23 cellular contexts compared by ENCODE assay signal in the genomic region with DNA sequence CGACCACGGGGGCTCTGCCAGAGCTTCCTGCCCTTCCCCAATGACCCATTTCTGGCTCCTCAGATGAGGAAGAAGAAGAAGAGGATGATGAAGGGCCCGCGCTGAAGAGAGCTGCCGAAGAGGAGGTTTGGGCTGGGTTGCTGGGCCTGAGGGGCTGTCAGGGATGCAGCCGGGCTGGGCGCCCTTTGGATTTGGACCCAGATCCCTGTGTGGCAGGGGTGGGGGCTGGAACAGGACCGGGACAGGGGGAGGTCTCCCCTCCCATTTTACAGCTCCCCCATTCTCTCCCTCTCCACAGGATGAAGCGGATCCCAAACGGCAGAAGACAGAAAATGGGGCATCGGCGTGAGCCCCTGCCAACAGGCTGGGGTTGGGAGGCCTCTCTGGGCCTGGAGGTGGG. TPM values are rescaled to one million over a fixed set of nuclear protein-coding genes. Genes with fewer than 3 reads are reported as not detected.
DNase-seq lines count a peak whose midpoint lies in the region; ATAC-seq and TF ChIP-seq lines count a peak whose summit lies in the region.
"Had no signal": no experiment of that assay in that cellular context is flagged by ENCODE, and none has a peak within 500 bp of the region (broad histone marks: within the 10 kb centered on the region; RNA-seq: fewer than 3 reads in every experiment).

No MANE protein-coding gene starts in this region.

- peak overlapping the region; percentile 96; the same call in 1 of the 2 replicates for H3K4me2 ChIP-seq in SK-N-SH

- DNase-seq in SK-N-SH (no peak), endothelial cell (ENCODE audit: low spot score) (no peak), C1 segment of cervical spinal cord (lab: John Stamatoyannopoulos, UW) (no peak), SW 1271 (lab: John Stamatoyannopoulos, UW) (no peak)
- no peak for DNase-seq in stimulated activated effector memory CD8-positive, alpha-beta T cell treated with anti-CD3 and anti-CD28 coated beads, Interleukin-12 subunit alpha, Interleukin-12 subunit beta, amount 100 ng/mL, for 72 hours (ENCODE audit: low spot score in 2 of 2)
- DNase-seq in central memory CD4-positive, alpha-beta T cell: no peak
- DNase-seq: 8988T; activated CD4-positive, alpha-beta T cell treated with anti-CD3 and anti-CD28 coated beads, Interleukin-2, amount 10 ng/mL, durations not matched to agents 7 days and 5 days; activated naive CD4-positive, alpha-beta T cell treated with anti-CD3 and anti-CD28 coated beads, Interleukin-2, amount 50 U/mL, for 16 hours; BE2C; EL; hypothalamus; islet precursor cell; KG1; naive B cell; NCI-H1930; NCI-H345 had no signal

- H3K4me1 ChIP-seq in SK-N-SH (ENCODE audit: control insufficient read depth in 1 of 2, insufficient read depth in 2 of 2, low read depth in 1 of 2, low read length in 1 of 2): peaks cover 17 to 38% of the 10 kb centered on the region in 2 experiments; a peak in 3 of 4 replicates

- CTCF ChIA-PET in SK-N-SH (lab: Yijun Ruan, JAX): interaction anchor here (1.2 to 15.2 kb wide), 5 partner anchors 8 to 55 kb away, joined by 3 to 343 read pairs (median 6); partner anchors contain the start of gene MLF2

- peaks cover 40% of the 10 kb centered on the region for H4K20me1 ChIP-seq in SK-N-SH (ENCODE audit: insufficient read depth)

- POLR2A ChIA-PET in SK-N-SH (lab: Yijun Ruan, JAX): interaction anchor here (1.6 to 4.6 kb wide), 2 partner anchors 17 kb away, joined by 9 to 89 read pairs; partner anchors contain the start of gene MLF2

- 84% methylated on average over 10 of the region's 12 CpGs for WGBS in SK-N-SH (ENCODE audit: low lambda C conversion rate)

- H3K27me3 ChIP-seq in SK-N-SH (ENCODE audit: insufficient read depth): no peaks in the 10 kb centered on the region
- H3K27me3 ChIP-seq: BE2C, suprapubic skin had no signal

- TF ChIP-seq CTCF in SK-N-SH (IDR thresholded peaks at IDR 0.05): no peak
- TF ChIP-seq CTCF in VCaP (conservative IDR thresholded peaks at IDR 0.05): no peak
- no peak for TF ChIP-seq CTCF in endothelial cell (IDR thresholded peaks at IDR 0.05; ENCODE audit: unreplicated experiment)

- no peak overlapping the region for H3K27ac Mint-ChIP-seq in endothelial cell (ENCODE audit: unreplicated experiment)
- peak overlapping the region; percentile 94 for H3K27ac Mint-ChIP-seq in stimulated activated effector memory CD8-positive, alpha-beta T cell treated with anti-CD3 and anti-CD28 coated beads, Interleukin-12 subunit alpha, Interleukin-12 subunit beta, amount 100 ng/mL, for 72 hours
- H3K27ac Mint-ChIP-seq: activated CD4-positive, alpha-beta T cell treated with anti-CD3 and anti-CD28 coated beads, Interleukin-2, amount 10 ng/mL, durations not matched to agents 7 days and 5 days; naive B cell; progenitor cell of endocrine pancreas had no signal

- no peak overlapping the region for H2AFZ ChIP-seq in SK-N-SH (ENCODE audit: low read depth)

- H3K79me2 ChIP-seq in SK-N-SH (ENCODE audit: insufficient read depth): peaks cover 40% of the 10 kb centered on the region

- no peak for TF ChIP-seq EP300 in SK-N-SH (IDR thresholded peaks at IDR 0.05; ENCODE audit: borderline replicate concordance in 1 of 2, low read depth in 1 of 2, low read length in 1 of 2)

- H3K9ac ChIP-seq in SK-N-SH: no peak overlapping the region

- peaks cover 60% of the 10 kb centered on the region for H3K4me1 Mint-ChIP-seq in endothelial cell (ENCODE audit: unreplicated experiment)
- H3K4me1 Mint-ChIP-seq in stimulated activated effector memory CD8-positive, alpha-beta T cell treated with anti-CD3 and anti-CD28 coated beads, Interleukin-12 subunit alpha, Interleukin-12 subunit beta, amount 100 ng/mL, for 72 hours: peaks cover 71% of the 10 kb centered on the region

- H3K4me3 Mint-ChIP-seq in endothelial cell (ENCODE audit: unreplicated experiment): peak overlapping the region; percentile 51
- peak overlapping the region; percentile 88 for H3K4me3 Mint-ChIP-seq in stimulated activated effector memory CD8-positive, alpha-beta T cell treated with anti-CD3 and anti-CD28 coated beads, Interleukin-12 subunit alpha, Interleukin-12 subunit beta, amount 100 ng/mL, for 72 hours
- H3K4me3 Mint-ChIP-seq: activated CD4-positive, alpha-beta T cell treated with anti-CD3 and anti-CD28 coated beads, Interleukin-2, amount 10 ng/mL, durations not matched to agents 7 days and 5 days had no signal

- peaks cover 17% of the 10 kb centered on the region for H3F3A ChIP-seq in SK-N-SH (replicated peaks; ENCODE audit: insufficient read depth)

- H3K36me3 Mint-ChIP-seq in endothelial cell (ENCODE audit: low read depth, unreplicated experiment): peaks cover 43% of the 10 kb centered on the region
- peaks cover 87% of the 10 kb centered on the region for H3K36me3 Mint-ChIP-seq in stimulated activated effector memory CD8-positive, alpha-beta T cell treated with anti-CD3 and anti-CD28 coated beads, Interleukin-12 subunit alpha, Interleukin-12 subunit beta, amount 100 ng/mL, for 72 hours

- peaks cover 30% of the 10 kb centered on the region for H3K27me3 Mint-ChIP-seq in endothelial cell (ENCODE audit: unreplicated experiment)

- no peaks in the 10 kb centered on the region for H3K9me2 ChIP-seq in SK-N-SH

- no peak for ATAC-seq in SK-N-SH treated with all-trans-retinoic acid at 6 μM for 48 hours
- no peak for ATAC-seq in stimulated activated effector memory CD8-positive, alpha-beta T cell treated with anti-CD3 and anti-CD28 coated beads, Interleukin-12 subunit alpha, Interleukin-12 subunit beta, amount 100 ng/mL, for 72 hours

- H3K9me3 ChIP-seq in SK-N-SH: no peaks in the 10 kb centered on the region
- H3K9me3 ChIP-seq: BE2C, suprapubic skin had no signal

- no peak overlapping the region for H3K4me3 ChIP-seq in SK-N-SH (ENCODE audit: low read depth in 2 of 2, low read length in 1 of 2)
- H3K4me3 ChIP-seq: smooth muscle cell, suprapubic skin had no signal

- H3K27ac ChIP-seq in SK-N-SH (ENCODE audit: low read depth in 2 of 2, low read length in 1 of 2): peak overlapping the region in 1 of 2 experiments; percentile 21; a peak in 2 of 4 replicates
- peak overlapping the region; percentile 97; the same call in 1 of the 2 replicates for H3K27ac ChIP-seq in VCaP

- peaks cover 17 to 20% of the 10 kb centered on the region in 2 experiments for H3K36me3 ChIP-seq in SK-N-SH (replicated peaks in 1 of 2; ENCODE audit: control insufficient read depth in 1 of 2, insufficient read depth in 2 of 2, low read length in 1 of 2)

- H3K9me3 Mint-ChIP-seq in endothelial cell (ENCODE audit: unreplicated experiment): no peaks in the 10 kb centered on the region
- no peaks in the 10 kb centered on the region for H3K9me3 Mint-ChIP-seq in stimulated activated effector memory CD8-positive, alpha-beta T cell treated with anti-CD3 and anti-CD28 coated beads, Interleukin-12 subunit alpha, Interleukin-12 subunit beta, amount 100 ng/mL, for 72 hours
- H3K9me3 Mint-ChIP-seq: activated CD4-positive, alpha-beta T cell treated with anti-CD3 and anti-CD28 coated beads, Interleukin-2, amount 10 ng/mL, durations not matched to agents 7 days and 5 days had no signal

- TF ChIP-seq RAD21 in SK-N-SH (IDR thresholded peaks at IDR 0.05; ENCODE audit: low read length): no peak

TF ChIP-seq in SK-N-SH, 30 proteins besides CTCF, POLR2A, EP300 and RAD21:
- TF ChIP-seq MAX (IDR thresholded peaks at IDR 0.05; ENCODE audit: low read depth): no peak

TF ChIP-seq in SK-N-SH treated with all-trans-retinoic acid at 6 μM for 48 hours, 23 proteins besides CTCF, POLR2A, EP300 and RAD21 (continues in another document):
- TF ChIP-seq ZFP3 (CRISPR knock-in tag; IDR thresholded peaks at IDR 0.05): no peak
- no peak for TF ChIP-seq PATZ1 (CRISPR knock-in tag; IDR thresholded peaks at IDR 0.05; ENCODE audit: borderline replicate concordance)

RNA-seq across cellular contexts. Expression of gene LAG3, which starts 2.2 kb away (rescaled TPM):
- polyA plus RNA-seq in SK-N-SH (2012; rRNA removed): 0.72 and 1.1 TPM in 2 replicates
- 0.14 and 0.21 TPM in 2 replicates for polyA plus RNA-seq in SK-N-SH (2012; cell fraction: cytosol; rRNA removed)
- 7.2 and 9.8 TPM in 2 replicates for polyA plus RNA-seq in SK-N-SH (2012; cell fraction: nucleus; rRNA removed)
- total RNA-seq in endothelial cell (ENCODE audit: unreplicated experiment): 7.6 TPM

RNA-seq across cellular contexts. Expression of gene PTMS, which starts 3.9 kb away (rescaled TPM):
- polyA plus RNA-seq in SK-N-SH (2012; rRNA removed): 391 and 661 TPM in 2 replicates
- polyA plus RNA-seq in SK-N-SH (2012; cell fraction: cytosol; rRNA removed): 526 and 613 TPM in 2 replicates
- 247 and 291 TPM in 2 replicates for polyA plus RNA-seq in SK-N-SH (2012; cell fraction: nucleus; rRNA removed)
- total RNA-seq in endothelial cell (ENCODE audit: unreplicated experiment): 864 TPM

RNA-seq across cellular contexts. Expression of gene MLF2, which starts 17.2 kb away (rescaled TPM):
- 535 and 624 TPM in 2 replicates for polyA plus RNA-seq in SK-N-SH (2012; rRNA removed)
- 310 and 447 TPM in 2 replicates for polyA plus RNA-seq in SK-N-SH (2012; cell fraction: cytosol; rRNA removed)
- polyA plus RNA-seq in SK-N-SH (2012; cell fraction: nucleus; rRNA removed): 217 and 351 TPM in 2 replicates
- 118 TPM for total RNA-seq in endothelial cell (ENCODE audit: unreplicated experiment)

RNA-seq across cellular contexts. Expression of gene CD4, which starts 19.2 kb away (rescaled TPM):
- polyA plus RNA-seq in SK-N-SH (2012; rRNA removed): 0.02 TPM in 1 of 2 replicates, not detected in the other
- polyA plus RNA-seq in SK-N-SH (2012; cell fraction: cytosol; rRNA removed): 0.01 TPM in 2 replicates
- not detected in 2 replicates for polyA plus RNA-seq in SK-N-SH (2012; cell fraction: nucleus; rRNA removed)
- 4.7 TPM for total RNA-seq in endothelial cell (ENCODE audit: unreplicated experiment)
- total RNA-seq: lung microvascular endothelial cell had no signal

RNA-seq across cellular contexts. Expression of gene COPS7A, which starts 46.2 kb away (rescaled TPM):
- 191 and 231 TPM in 2 replicates for polyA plus RNA-seq in SK-N-SH (2012; rRNA removed)
- 134 and 163 TPM in 2 replicates for polyA plus RNA-seq in SK-N-SH (2012; cell fraction: cytosol; rRNA removed)
- polyA plus RNA-seq in SK-N-SH (2012; cell fraction: nucleus; rRNA removed): 340 and 362 TPM in 2 replicates
- total RNA-seq in endothelial cell (ENCODE audit: unreplicated experiment): 25.1 TPM
